In genomic region chr12:120116792-120117651, GRCh38 we compare ENCODE assay signal across 8 cellular contexts. TPM values are rescaled to one million over a fixed set of nuclear protein-coding genes. Genes with fewer than 3 reads are reported as not detected.
DNase-seq lines count a peak whose midpoint lies in the region; ATAC-seq and TF ChIP-seq lines count a peak whose summit lies in the region.

No MANE protein-coding gene starts in this region.

- ATAC-seq in GM21717 (IDR thresholded peaks at IDR 0.05; ENCODE audit: unreplicated experiment), result peak; percentile 32

- no peaks in the 10 kb centered on the region for H3K9me3 ChIP-seq in mucosa of stomach (ENCODE audit: control insufficient read depth, low read length)

- in situ Hi-C loops in KBM-7 (cut with MboI; ENCODE audit: low pct_unique_long_range_greater_than_20kb, low sequenced_read_pairs), result no loop called here

- no peaks in the 10 kb centered on the region for H3K27me3 ChIP-seq in mucosa of stomach (ENCODE audit: control insufficient read depth, insufficient read depth, low read length)

- DNase-seq in DMS153 (lab: John Stamatoyannopoulos, UW) (peak; percentile 88), KBM-7 (peak; percentile 93), OCI-M2 (lab: John Stamatoyannopoulos, UW; ENCODE audit: unreplicated experiment) (peak; percentile 35), activated T-cell treated with anti-CD3 and anti-CD28 coated beads for 48 hours (ENCODE audit: low read depth) (peak; percentile 99), epithelial cell of proximal tubule (ENCODE audit: low read depth) (no peak)
- peak; percentile 91 to 94 for DNase-seq in stimulated activated CD8-positive, alpha-beta memory T cell treated with anti-CD3 and anti-CD28 coated beads, Interleukin-4, amount 100 ng/mL, for 4 hours (ENCODE audit: low read depth in 2 of 2, low spot score in 1 of 2)

- no peak for TF ChIP-seq CTCF in epithelial cell of proximal tubule (conservative IDR thresholded peaks at IDR 0.05; ENCODE audit: low read depth, low read length)

- H3K9ac ChIP-seq in mucosa of stomach (ENCODE audit: low read length), result peak overlapping the region; percentile 75

- no peaks in the 10 kb centered on the region for H3K36me3 ChIP-seq in mucosa of stomach (ENCODE audit: control insufficient read depth, insufficient read depth, low read length)

- peaks cover 27% of the 10 kb centered on the region for H3K4me1 ChIP-seq in mucosa of stomach (ENCODE audit: control insufficient read depth, insufficient read depth, low read length)

- H3K4me3 ChIP-seq in epithelial cell of proximal tubule (ENCODE audit: low read depth, low read length) (peak overlapping the region; percentile 95), mucosa of stomach (ENCODE audit: low read length) (peak overlapping the region; percentile 44)

RNA-seq across cellular contexts. Expression of gene RAB35, which starts 0.5 kb away (rescaled TPM):
- total RNA-seq in epithelial cell of proximal tubule, result 18.6 and 43.6 TPM in 2 replicates
